In the genomic region with DNA sequence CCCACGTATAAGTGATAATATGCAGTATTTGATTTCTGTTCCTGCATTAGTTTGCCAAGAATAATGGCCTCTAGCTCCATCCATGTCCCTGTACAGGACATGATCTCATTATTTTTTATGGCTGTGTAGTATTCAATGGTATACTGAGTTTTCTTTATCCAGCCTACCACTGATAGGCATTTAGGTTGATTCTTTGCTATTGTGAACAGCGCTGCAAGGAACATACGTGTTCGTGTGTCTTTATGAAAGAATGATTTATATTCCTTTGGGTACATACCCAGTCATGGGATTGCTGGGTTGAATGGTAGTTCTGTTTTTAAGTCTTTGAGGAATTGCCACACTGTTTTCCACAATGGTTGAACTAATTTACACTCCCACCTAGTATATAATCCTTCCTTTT, we compare ENCODE assay signal across 1 cellular context.
TF ChIP-seq lines count a peak whose summit lies in the region.

No MANE protein-coding gene starts in this region.

TF ChIP-seq in IMR-90, 13 proteins besides CTCF, POLR2A, EP300 and RAD21:
- TF ChIP-seq MXI1 (IDR thresholded peaks at IDR 0.05; ENCODE audit: borderline replicate concordance, low read depth, low read length) (no peak), MAZ (IDR thresholded peaks at IDR 0.05; ENCODE audit: borderline replicate concordance, low read depth, low read length) (no peak), SMC3 (IDR thresholded peaks at IDR 0.05; ENCODE audit: low read depth, low read length) (no peak), BHLHE40 (IDR thresholded peaks at IDR 0.05; ENCODE audit: low read depth, low read length) (no peak), CEBPB (IDR thresholded peaks at IDR 0.05; ENCODE audit: low read depth, low read length) (no peak), MAFK (IDR thresholded peaks at IDR 0.05; ENCODE audit: low read depth, low read length) (no peak), NFE2L2 (IDR thresholded peaks at IDR 0.05; ENCODE audit: low read depth, low read length) (no peak), CHD1 (IDR thresholded peaks at IDR 0.05; ENCODE audit: low read depth, low read length) (no peak), RCOR1 (IDR thresholded peaks at IDR 0.05; ENCODE audit: insufficient replicate concordance, low read length) (no peak), RFX5 (IDR thresholded peaks at IDR 0.05; ENCODE audit: low read depth, low read length) (no peak)
- TF ChIP-seq, protein P1, sequence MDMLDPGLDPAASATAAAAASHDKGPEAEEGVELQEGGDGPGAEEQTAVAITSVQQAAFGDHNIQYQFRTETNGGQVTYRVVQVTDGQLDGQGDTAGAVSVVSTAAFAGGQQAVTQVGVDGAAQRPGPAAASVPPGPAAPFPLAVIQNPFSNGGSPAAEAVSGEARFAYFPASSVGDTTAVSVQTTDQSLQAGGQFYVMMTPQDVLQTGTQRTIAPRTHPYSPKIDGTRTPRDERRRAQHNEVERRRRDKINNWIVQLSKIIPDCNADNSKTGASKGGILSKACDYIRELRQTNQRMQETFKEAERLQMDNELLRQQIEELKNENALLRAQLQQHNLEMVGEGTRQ (IDR thresholded peaks at IDR 0.05; ENCODE audit: low read depth, low read length): no peak
- TF ChIP-seq, protein P2, sequence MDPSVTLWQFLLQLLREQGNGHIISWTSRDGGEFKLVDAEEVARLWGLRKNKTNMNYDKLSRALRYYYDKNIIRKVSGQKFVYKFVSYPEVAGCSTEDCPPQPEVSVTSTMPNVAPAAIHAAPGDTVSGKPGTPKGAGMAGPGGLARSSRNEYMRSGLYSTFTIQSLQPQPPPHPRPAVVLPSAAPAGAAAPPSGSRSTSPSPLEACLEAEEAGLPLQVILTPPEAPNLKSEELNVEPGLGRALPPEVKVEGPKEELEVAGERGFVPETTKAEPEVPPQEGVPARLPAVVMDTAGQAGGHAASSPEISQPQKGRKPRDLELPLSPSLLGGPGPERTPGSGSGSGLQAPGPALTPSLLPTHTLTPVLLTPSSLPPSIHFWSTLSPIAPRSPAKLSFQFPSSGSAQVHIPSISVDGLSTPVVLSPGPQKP (IDR thresholded peaks at IDR 0.05; ENCODE audit: borderline replicate concordance, low read depth, low read length): no peak
